Comparison of ENCODE assay signal across 8 cellular contexts in the genomic region with DNA sequence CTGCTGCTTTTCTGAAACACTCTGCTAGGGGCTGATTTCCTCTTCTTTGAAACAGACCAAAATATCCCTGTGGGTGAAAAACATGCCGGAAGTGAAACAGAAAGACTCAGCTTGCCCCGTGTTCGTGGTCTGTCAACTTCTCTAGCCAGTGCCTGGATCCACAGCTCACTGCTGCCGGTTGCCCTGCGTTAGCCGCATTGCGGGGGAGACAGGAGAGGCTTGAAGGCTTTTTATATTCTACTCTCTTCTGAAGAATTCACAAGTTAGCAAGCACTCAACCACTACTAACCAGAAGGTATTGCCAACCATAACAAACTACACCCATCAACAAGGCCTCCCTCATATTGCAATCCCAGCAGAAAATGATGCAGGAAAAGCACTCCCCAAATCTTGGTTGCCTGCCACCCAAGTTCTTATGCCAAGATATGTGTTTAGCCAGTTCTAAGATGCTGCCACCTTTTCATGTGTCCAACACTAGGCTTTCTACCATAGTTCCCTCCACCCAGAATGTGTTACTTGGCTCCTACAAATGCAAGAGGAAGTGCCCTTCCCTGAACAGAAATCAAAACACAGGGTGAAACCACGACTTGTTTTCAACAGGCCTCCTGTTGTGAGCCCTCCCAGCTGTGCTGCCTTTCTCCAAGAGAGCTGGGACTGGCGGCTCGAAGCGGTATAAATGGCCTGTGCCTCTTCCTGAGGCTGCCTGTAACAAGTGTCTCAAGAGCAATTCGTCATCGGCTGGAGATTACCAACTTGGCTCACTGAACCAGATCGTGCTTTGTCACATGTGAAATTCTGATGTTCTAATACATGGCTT.
DNase-seq lines count a peak whose midpoint lies in the region; TF ChIP-seq lines count a peak whose summit lies in the region.

No MANE protein-coding gene starts in this region.

- H3K9me3 Mint-ChIP-seq in HFFc6 (peaks cover 7% of the 10 kb centered on the region), mesothelial cell of epicardium (peaks cover 6% of the 10 kb centered on the region)
- no peaks in the 10 kb centered on the region for H3K9me3 Mint-ChIP-seq in activated CD4-positive, alpha-beta memory T cell treated with anti-CD3 and anti-CD28 coated beads for 36 hours

- peaks cover 50% of the 10 kb centered on the region for H3K4me1 Mint-ChIP-seq in HFFc6 (ENCODE audit: low read depth)
- H3K4me1 Mint-ChIP-seq in activated CD4-positive, alpha-beta memory T cell treated with anti-CD3 and anti-CD28 coated beads for 36 hours (ENCODE audit: low read depth) = peaks cover 50% of the 10 kb centered on the region
- peaks cover 25% of the 10 kb centered on the region for H3K4me1 Mint-ChIP-seq in mesothelial cell of epicardium

- H3K27me3 Mint-ChIP-seq in HFFc6 (ENCODE audit: insufficient read depth) = no peaks in the 10 kb centered on the region; the same call in 1 of the 2 replicates
- H3K27me3 Mint-ChIP-seq in activated CD4-positive, alpha-beta memory T cell treated with anti-CD3 and anti-CD28 coated beads for 36 hours = no peaks in the 10 kb centered on the region
- H3K27me3 Mint-ChIP-seq in mesothelial cell of epicardium (ENCODE audit: low read depth) = no peaks in the 10 kb centered on the region

- DNase-seq in GM12865 (ENCODE audit: low read depth) = peak; percentile 83
- DNase-seq in HFFc6 = peak; percentile 18
- peak; percentile 38 for DNase-seq in NCI-H1694 (lab: John Stamatoyannopoulos, UW)
- DNase-seq in activated CD4-positive, alpha-beta memory T cell treated with anti-CD3 and anti-CD28 coated beads for 36 hours = peak; percentile 85
- DNase-seq in ecto neural progenitor cell (ENCODE audit: low spot score) = peak; percentile 56
- DNase-seq in mesothelial cell of epicardium (ENCODE audit: low spot score in 2 of 2, unreplicated experiment in 2 of 2) = no peak
- peak; percentile 66 for DNase-seq in stimulated activated CD8-positive, alpha-beta memory T cell treated with anti-CD3 and anti-CD28 coated beads, Interleukin-4, amount 100 ng/mL, for 24 hours (ENCODE audit: low read depth)
- DNase-seq in NCI-H1105 treated with DMSO at 0.1 percent for 48 hours (lab: John Stamatoyannopoulos, UW) = no peak

- POLR2A ChIA-PET in activated CD4-positive, alpha-beta memory T cell treated with anti-CD3 and anti-CD28 coated beads for 36 hours (lab: Charles Lee) = interaction anchor here (0.7 to 1.1 kb wide), 2 partner anchors 72 to 77 kb away, joined by 3 to 5 read pairs; no protein-coding TSS in a partner anchor

- H3K4me3 ChIP-seq in GM12865 (ENCODE audit: low read depth, low read length) = no peak overlapping the region

- H3K27ac Mint-ChIP-seq in HFFc6 = peak overlapping the region; percentile 32; the same call in 1 of the 2 replicates
- peak overlapping the region; percentile 80 for H3K27ac Mint-ChIP-seq in activated CD4-positive, alpha-beta memory T cell treated with anti-CD3 and anti-CD28 coated beads for 36 hours
- peak overlapping the region; percentile 69 for H3K27ac Mint-ChIP-seq in mesothelial cell of epicardium

- CTCF ChIA-PET in activated CD4-positive, alpha-beta memory T cell treated with anti-CD3 and anti-CD28 coated beads for 36 hours (lab: Charles Lee) = interaction anchor here (0.8 to 1.5 kb wide), 4 partner anchors 37 to 199 kb away, joined by 3 to 4 read pairs (median 4); partner anchors contain the start of gene SNX18

- H3K4me3 Mint-ChIP-seq in HFFc6 (peak overlapping the region; percentile 7; the same call in 1 of the 2 replicates), mesothelial cell of epicardium (no peak overlapping the region)
- peak overlapping the region; percentile 33 for H3K4me3 Mint-ChIP-seq in activated CD4-positive, alpha-beta memory T cell treated with anti-CD3 and anti-CD28 coated beads for 36 hours

- H3K36me3 Mint-ChIP-seq in HFFc6 (ENCODE audit: low read depth) (peaks cover 7% of the 10 kb centered on the region), mesothelial cell of epicardium (no peaks in the 10 kb centered on the region)
- no peaks in the 10 kb centered on the region for H3K36me3 Mint-ChIP-seq in activated CD4-positive, alpha-beta memory T cell treated with anti-CD3 and anti-CD28 coated beads for 36 hours

- no peak for TF ChIP-seq CTCF in GM12865 (IDR thresholded peaks at IDR 0.05; ENCODE audit: insufficient read depth, low read depth, low read length, missing control alignments)
- TF ChIP-seq CTCF in HFFc6 (IDR thresholded peaks at IDR 0.05) = no peak
- TF ChIP-seq CTCF in mesothelial cell of epicardium (IDR thresholded peaks at IDR 0.05; ENCODE audit: unreplicated experiment) = no peak

- intact Hi-C loops in activated CD4-positive, alpha-beta memory T cell treated with anti-CD3 and anti-CD28 coated beads for 36 hours (cut with micrococcal nuclease) = loop anchor here (1.0 to 10.0 kb wide), 7 partner anchors 26 to 221 kb away; no protein-coding TSS in a partner anchor

Comparison
In these comparisons a context has a peak if more than half of its experiments do, and no peak if none do; other contexts are left out.
1. DNase-seq: peak in GM12865 (single experiment), HFFc6 (single experiment), NCI-H1694 (single experiment), activated CD4-positive, alpha-beta memory T cell treated with anti-CD3 and anti-CD28 coated beads for 36 hours (single experiment), ecto neural progenitor cell (single experiment) and stimulated activated CD8-positive, alpha-beta memory T cell treated with anti-CD3 and anti-CD28 coated beads, Interleukin-4, amount 100 ng/mL, for 24 hours (single experiment); none in mesothelial cell of epicardium (0 of 2) and NCI-H1105 treated with DMSO at 0.1 percent for 48 hours (single experiment).
2. Peak in every context shown above with its lines, with median percentiles within 50 percentile points of each other: H3K27ac Mint-ChIP-seq.